ENCODE assay signal across 17 cellular contexts in genomic region chr2:172216348-172216933, GRCh38.
"Had no signal": no experiment of that assay in that cellular context is flagged by ENCODE, and none has a peak within 500 bp of the region (broad histone marks: within the 10 kb centered on the region; RNA-seq: fewer than 3 reads in every experiment).

No MANE protein-coding gene starts in this region.

- H3K36me3 Mint-ChIP-seq: naive thymus-derived CD4-positive, alpha-beta T cell; T-cell had no signal

- DNase-seq: activated CD4-positive, alpha-beta memory T cell treated with anti-CD3 and anti-CD28 coated beads, Interleukin-2, amount 10 ng/mL, durations not matched to agents 7 days and 5 days; activated CD4-positive, alpha-beta T cell treated with anti-CD3 and anti-CD28 coated beads for 1 hour; activated CD8-positive, alpha-beta memory T cell treated with anti-CD3 and anti-CD28 coated beads, Interleukin-2, amount 50 U/mL, for 48 hours; activated naive CD4-positive, alpha-beta T cell treated with anti-CD3 and anti-CD28 coated beads for 36 hours; cortex of kidney; effector memory CD4-positive, alpha-beta T cell; erythroblast; left cardiac atrium; naive thymus-derived CD4-positive, alpha-beta T cell; stimulated activated CD4-positive, alpha-beta T cell treated with anti-CD3 and anti-CD28 coated beads, Interleukin-4, amount 100 ng/mL, for 1 hour; stimulated activated CD8-positive, alpha-beta memory T cell treated with anti-CD3 and anti-CD28 coated beads, Interleukin-4, amount 100 ng/mL, for 48 hours; T-cell; T1000; testis had no signal

- ATAC-seq: naive thymus-derived CD4-positive, alpha-beta T cell; T-cell had no signal

- H3K9me3 Mint-ChIP-seq: activated CD4-positive, alpha-beta memory T cell treated with anti-CD3 and anti-CD28 coated beads, Interleukin-2, amount 10 ng/mL, durations not matched to agents 7 days and 5 days; activated naive CD4-positive, alpha-beta T cell treated with anti-CD3 and anti-CD28 coated beads for 36 hours; central memory CD8-positive, alpha-beta T cell; naive thymus-derived CD4-positive, alpha-beta T cell; stimulated activated naive CD8-positive, alpha-beta T cell treated with anti-CD3 and anti-CD28 coated beads, Interleukin-15, Interleukin-2, amounts not matched to agents 100 ng/mL and 50 ng/mL, for 24 hours; T-cell had no signal

- H3K27ac Mint-ChIP-seq: activated CD4-positive, alpha-beta memory T cell treated with anti-CD3 and anti-CD28 coated beads, Interleukin-2, amount 10 ng/mL, durations not matched to agents 7 days and 5 days; activated naive CD4-positive, alpha-beta T cell treated with anti-CD3 and anti-CD28 coated beads for 36 hours; stimulated activated naive CD8-positive, alpha-beta T cell treated with anti-CD3 and anti-CD28 coated beads, Interleukin-15, Interleukin-2, amounts not matched to agents 100 ng/mL and 50 ng/mL, for 24 hours; T-cell had no signal

- H3K9me3 ChIP-seq: testis had no signal

- H3K4me1 ChIP-seq: testis had no signal

- H3K4me1 Mint-ChIP-seq: central memory CD8-positive, alpha-beta T cell had no signal

- H3K27me3 ChIP-seq: testis had no signal

- H3K27me3 Mint-ChIP-seq: stimulated activated naive CD8-positive, alpha-beta T cell treated with anti-CD3 and anti-CD28 coated beads, Interleukin-15, Interleukin-2, amounts not matched to agents 100 ng/mL and 50 ng/mL, for 24 hours; T-cell had no signal

- H3K27ac ChIP-seq: testis had no signal

- H3K4me3 Mint-ChIP-seq: activated CD4-positive, alpha-beta memory T cell treated with anti-CD3 and anti-CD28 coated beads, Interleukin-2, amount 10 ng/mL, durations not matched to agents 7 days and 5 days; activated naive CD4-positive, alpha-beta T cell treated with anti-CD3 and anti-CD28 coated beads for 36 hours; central memory CD8-positive, alpha-beta T cell; naive thymus-derived CD4-positive, alpha-beta T cell; stimulated activated naive CD8-positive, alpha-beta T cell treated with anti-CD3 and anti-CD28 coated beads, Interleukin-15, Interleukin-2, amounts not matched to agents 100 ng/mL and 50 ng/mL, for 24 hours; T-cell had no signal

- H3K4me3 ChIP-seq: lung, testis had no signal
